8 cellular contexts compared by ENCODE assay signal in genomic region chr9:122498883-122499288, GRCh38. TPM values are rescaled to one million over a fixed set of nuclear protein-coding genes. Genes with fewer than 3 reads are reported as not detected.
A peak's percentile ranks its signal among the peaks of the same experiment; 100 is the strongest.
DNase-seq lines count a peak whose midpoint lies in the region; ATAC-seq, FAIRE-seq and TF ChIP-seq lines count a peak whose summit lies in the region.

No MANE protein-coding gene starts in this region.

- peak; percentile 90 for FAIRE-seq in endothelial cell of umbilical vein (lab: Jason Lieb, UNC)

- intact Hi-C loops in endothelial cell of umbilical vein (cut with micrococcal nuclease), result loop anchor here (1.0 kb wide), 1 partner anchor 311 kb away; no protein-coding TSS in a partner anchor

- no peaks in the 10 kb centered on the region for H3K36me3 ChIP-seq in endothelial cell of umbilical vein (ENCODE audit: control insufficient read depth in 2 of 2, extremely low read depth in 1 of 2, insufficient read depth in 2 of 2, low read length in 2 of 2)

- ATAC-seq in HG02678 (IDR thresholded peaks at IDR 0.05; ENCODE audit: unreplicated experiment) (no peak), HG03521 (IDR thresholded peaks at IDR 0.05; ENCODE audit: unreplicated experiment) (no peak)

- H3K4me2 ChIP-seq in endothelial cell of umbilical vein (ENCODE audit: insufficient read depth, low read length), result no peak overlapping the region

- H3K9me3 ChIP-seq in endothelial cell of umbilical vein (replicated peaks; ENCODE audit: control insufficient read depth, insufficient read depth, low read length), result no peaks in the 10 kb centered on the region

- H3K4me3 ChIP-seq in endothelial cell of umbilical vein (replicated peaks in 1 of 3; ENCODE audit: insufficient read depth in 1 of 3, low read depth in 1 of 3, low read length in 3 of 3), result no peak overlapping the region

- POLR2A ChIA-PET in endothelial cell of umbilical vein (lab: Charles Lee), result no interaction called here

- no peaks in the 10 kb centered on the region for H3K4me1 ChIP-seq in endothelial cell of umbilical vein (ENCODE audit: control insufficient read depth, extremely low read depth, insufficient read depth, low read length)

- peaks cover 4 to 31% of the 10 kb centered on the region in 2 experiments for H3K27me3 ChIP-seq in endothelial cell of umbilical vein (ENCODE audit: control insufficient read depth in 2 of 2, insufficient read depth in 2 of 2, low read length in 2 of 2)

- TF ChIP-seq CTCF in endothelial cell of umbilical vein (IDR thresholded peaks at IDR 0.05; ENCODE audit: extremely low read depth in 1 of 2, insufficient read depth in 1 of 2, low read depth in 1 of 2, low read length in 2 of 2), result peak; percentile 80 to 85

- no peak for TF ChIP-seq POLR2A in endothelial cell of umbilical vein (IDR thresholded peaks at IDR 0.05; ENCODE audit: low read depth, low read length)

- H3K79me2 ChIP-seq in endothelial cell of umbilical vein (ENCODE audit: control insufficient read depth, insufficient read depth, low read length), result no peaks in the 10 kb centered on the region

- CTCF ChIA-PET in endothelial cell of umbilical vein (lab: Charles Lee), result interaction anchor here (0.6 to 4.0 kb wide), 63 partner anchors 9 to 851 kb away, joined by 3 to 52 read pairs (median 4); partner anchors contain the start of genes OR1J1, OR1J2, OR1L6 and OR1N2

- dilution Hi-C loops in endothelial cell of umbilical vein (cut with MboI; ENCODE audit: extremely low pct_ligation_motif_present, low sequenced_read_pairs), result no loop called here

- no peak overlapping the region for H3K27ac ChIP-seq in endothelial cell of umbilical vein (ENCODE audit: insufficient read depth, low read depth, low read length)

- no peaks in the 10 kb centered on the region for H4K20me1 ChIP-seq in endothelial cell of umbilical vein (replicated peaks; ENCODE audit: control insufficient read depth, extremely low read depth, insufficient read depth, low read length)

- no peaks in the 10 kb centered on the region for H3K9me1 ChIP-seq in endothelial cell of umbilical vein (replicated peaks; ENCODE audit: control insufficient read depth, extremely low read depth, insufficient read depth, low read length)

- H2AFZ ChIP-seq in endothelial cell of umbilical vein (ENCODE audit: low read depth, low read length), result no peak overlapping the region

- no peak overlapping the region for H3K9ac ChIP-seq in endothelial cell of umbilical vein (replicated peaks; ENCODE audit: extremely low read depth, insufficient read depth, low read length)

- peak; percentile 17 for DNase-seq in stimulated activated CD4-positive, alpha-beta T cell treated with anti-CD3 and anti-CD28 coated beads, Interleukin-4, amount 100 ng/mL, for 24 hours
- DNase-seq in stimulated activated CD4-positive, alpha-beta T cell treated with anti-CD3 and anti-CD28 coated beads, Interleukin-4, amount 100 ng/mL, for 4 hours, result no peak
- peak; percentile 36 for DNase-seq in HT1080 (ENCODE audit: low read depth)
- DNase-seq in SHP77 treated with DMSO at 0.1 percent for 48 hours (lab: John Stamatoyannopoulos, UW), result peak; percentile 18
- DNase-seq in endothelial cell of umbilical vein (ENCODE audit: low read depth, low spot score), result peak; percentile 56
- peak; percentile 3 for DNase-seq in non-pigmented ciliary epithelial cell (ENCODE audit: low read depth)

- BruUV-seq in endothelial cell of umbilical vein (replicated peaks; lab: Mats Ljungman, UMichigan), result no TSS peak

TF ChIP-seq in endothelial cell of umbilical vein, 7 proteins besides CTCF, POLR2A, EP300 and RAD21:
- TF ChIP-seq JUN (IDR thresholded peaks at IDR 0.05; ENCODE audit: borderline replicate concordance, insufficient read depth, insufficient read length, low read depth) (no peak), GATA2 (IDR thresholded peaks at IDR 0.05; ENCODE audit: insufficient read depth, insufficient read length, low read depth, low read length) (no peak), POLR2AphosphoS5 (IDR thresholded peaks at IDR 0.05; ENCODE audit: insufficient read depth, low read depth, low read length) (no peak), EZH2 (IDR thresholded peaks at IDR 0.05; ENCODE audit: borderline replicate concordance, low read depth, low read length, severe bottlenecking) (no peak), MYC (IDR thresholded peaks at IDR 0.05; ENCODE audit: low read depth, low read length) (no peak), FOS (IDR thresholded peaks at IDR 0.05; ENCODE audit: borderline replicate concordance, insufficient read depth, low read length) (no peak)
- TF ChIP-seq, protein P1, sequence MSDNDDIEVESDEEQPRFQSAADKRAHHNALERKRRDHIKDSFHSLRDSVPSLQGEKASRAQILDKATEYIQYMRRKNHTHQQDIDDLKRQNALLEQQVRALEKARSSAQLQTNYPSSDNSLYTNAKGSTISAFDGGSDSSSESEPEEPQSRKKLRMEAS (IDR thresholded peaks at IDR 0.05; ENCODE audit: insufficient read depth, insufficient read length), result no peak

RNA-seq across cellular contexts. Expression of gene OR1J2, which starts 11.7 kb away (rescaled TPM):
- total RNA-seq in HT1080 (2014; rRNA removed; shearing (Covaris generic)), result 0.17 TPM in 1 of 2 replicates, not detected in the other
- polyA plus RNA-seq in HT1080 (2015; cell fraction: cytosol; rRNA removed), result not detected in 2 replicates
- polyA plus RNA-seq in HT1080 (2015; cell fraction: nucleus; rRNA removed), result not detected in 2 replicates
- total RNA-seq in endothelial cell of umbilical vein, result not detected in 2 replicates
- not detected in 2 replicates for polyA plus RNA-seq in endothelial cell of umbilical vein
- polyA plus RNA-seq in endothelial cell of umbilical vein (2011; cell fraction: cytosol; rRNA removed), result not detected in 2 replicates
- not detected in 2 replicates for polyA plus RNA-seq in endothelial cell of umbilical vein (2011; cell fraction: nucleus; rRNA removed)
- not detected in 2 replicates for polyA plus RNA-seq in endothelial cell of umbilical vein (2012)
- polyA minus RNA-seq in endothelial cell of umbilical vein, result not detected in 2 replicates
- not detected for polyA minus RNA-seq in endothelial cell of umbilical vein (2011; cell fraction: cytosol; rRNA and poly(A)+ RNA removed)
- polyA minus RNA-seq in endothelial cell of umbilical vein (2011; cell fraction: nucleus; rRNA and poly(A)+ RNA removed), result not detected in 2 replicates

RNA-seq across cellular contexts. Expression of gene OR1J4, which starts 20.1 kb away (rescaled TPM):
- total RNA-seq in HT1080 (2014; rRNA removed; shearing (Covaris generic)), result not detected in 2 replicates
- not detected in 2 replicates for polyA plus RNA-seq in HT1080 (2015; cell fraction: cytosol; rRNA removed)
- polyA plus RNA-seq in HT1080 (2015; cell fraction: nucleus; rRNA removed), result not detected in 2 replicates
- not detected in 2 replicates for total RNA-seq in endothelial cell of umbilical vein
- polyA plus RNA-seq in endothelial cell of umbilical vein, result not detected in 2 replicates
- polyA plus RNA-seq in endothelial cell of umbilical vein (2011; cell fraction: cytosol; rRNA removed), result not detected in 2 replicates
- polyA plus RNA-seq in endothelial cell of umbilical vein (2011; cell fraction: nucleus; rRNA removed), result not detected in 2 replicates
- polyA plus RNA-seq in endothelial cell of umbilical vein (2012), result not detected in 2 replicates
- not detected in 2 replicates for polyA minus RNA-seq in endothelial cell of umbilical vein
- not detected for polyA minus RNA-seq in endothelial cell of umbilical vein (2011; cell fraction: cytosol; rRNA and poly(A)+ RNA removed)
- polyA minus RNA-seq in endothelial cell of umbilical vein (2011; cell fraction: nucleus; rRNA and poly(A)+ RNA removed), result not detected in 2 replicates

RNA-seq across cellular contexts. Expression of gene OR1J1, which starts 21.2 kb away (rescaled TPM):
- not detected in 2 replicates for total RNA-seq in HT1080 (2014; rRNA removed; shearing (Covaris generic))
- polyA plus RNA-seq in HT1080 (2015; cell fraction: cytosol; rRNA removed), result not detected in 2 replicates
- polyA plus RNA-seq in HT1080 (2015; cell fraction: nucleus; rRNA removed), result not detected in 2 replicates
- total RNA-seq in endothelial cell of umbilical vein, result not detected in 2 replicates
- polyA plus RNA-seq in endothelial cell of umbilical vein, result not detected in 2 replicates
- polyA plus RNA-seq in endothelial cell of umbilical vein (2011; cell fraction: cytosol; rRNA removed), result not detected in 2 replicates
- polyA plus RNA-seq in endothelial cell of umbilical vein (2011; cell fraction: nucleus; rRNA removed), result not detected in 2 replicates
- polyA plus RNA-seq in endothelial cell of umbilical vein (2012), result not detected in 2 replicates
- not detected in 2 replicates for polyA minus RNA-seq in endothelial cell of umbilical vein
- polyA minus RNA-seq in endothelial cell of umbilical vein (2011; cell fraction: cytosol; rRNA and poly(A)+ RNA removed), result not detected
- not detected in 2 replicates for polyA minus RNA-seq in endothelial cell of umbilical vein (2011; cell fraction: nucleus; rRNA and poly(A)+ RNA removed)

RNA-seq across cellular contexts. Expression of gene OR1N1, which starts 28.2 kb away (rescaled TPM):
- total RNA-seq in HT1080 (2014; rRNA removed; shearing (Covaris generic)), result not detected in 2 replicates
- not detected in 2 replicates for polyA plus RNA-seq in HT1080 (2015; cell fraction: cytosol; rRNA removed)
- not detected in 2 replicates for polyA plus RNA-seq in HT1080 (2015; cell fraction: nucleus; rRNA removed)
- not detected in 2 replicates for total RNA-seq in endothelial cell of umbilical vein
- polyA plus RNA-seq in endothelial cell of umbilical vein, result 0.08 TPM in 1 of 2 replicates, not detected in the other
- not detected in 2 replicates for polyA plus RNA-seq in endothelial cell of umbilical vein (2011; cell fraction: cytosol; rRNA removed)
- 0.15 TPM in 1 of 2 replicates, not detected in the other for polyA plus RNA-seq in endothelial cell of umbilical vein (2011; cell fraction: nucleus; rRNA removed)
- polyA plus RNA-seq in endothelial cell of umbilical vein (2012), result not detected in 2 replicates
- polyA minus RNA-seq in endothelial cell of umbilical vein, result not detected in 2 replicates
- not detected for polyA minus RNA-seq in endothelial cell of umbilical vein (2011; cell fraction: cytosol; rRNA and poly(A)+ RNA removed)
- not detected in 2 replicates for polyA minus RNA-seq in endothelial cell of umbilical vein (2011; cell fraction: nucleus; rRNA and poly(A)+ RNA removed)

RNA-seq across cellular contexts. Expression of gene OR1N2, which starts 54.0 kb away (rescaled TPM):
- not detected in 2 replicates for total RNA-seq in HT1080 (2014; rRNA removed; shearing (Covaris generic))
- polyA plus RNA-seq in HT1080 (2015; cell fraction: cytosol; rRNA removed), result not detected in 2 replicates
- polyA plus RNA-seq in HT1080 (2015; cell fraction: nucleus; rRNA removed), result not detected in 2 replicates
- not detected in 2 replicates for total RNA-seq in endothelial cell of umbilical vein
- not detected in 2 replicates for polyA plus RNA-seq in endothelial cell of umbilical vein
- not detected in 2 replicates for polyA plus RNA-seq in endothelial cell of umbilical vein (2011; cell fraction: cytosol; rRNA removed)
- polyA plus RNA-seq in endothelial cell of umbilical vein (2011; cell fraction: nucleus; rRNA removed), result not detected in 2 replicates
- polyA plus RNA-seq in endothelial cell of umbilical vein (2012), result not detected in 2 replicates
- polyA minus RNA-seq in endothelial cell of umbilical vein, result not detected in 2 replicates
- not detected for polyA minus RNA-seq in endothelial cell of umbilical vein (2011; cell fraction: cytosol; rRNA and poly(A)+ RNA removed)
- polyA minus RNA-seq in endothelial cell of umbilical vein (2011; cell fraction: nucleus; rRNA and poly(A)+ RNA removed), result not detected in 2 replicates

Comparison
In these comparisons a context has a peak if more than half of its experiments do, and no peak if none do; other contexts are left out.
1. DNase-seq: peak in stimulated activated CD4-positive, alpha-beta T cell treated with anti-CD3 and anti-CD28 coated beads, Interleukin-4, amount 100 ng/mL, for 24 hours (single experiment), HT1080 (single experiment), SHP77 treated with DMSO at 0.1 percent for 48 hours (single experiment), endothelial cell of umbilical vein (single experiment) and non-pigmented ciliary epithelial cell (single experiment); none in stimulated activated CD4-positive, alpha-beta T cell treated with anti-CD3 and anti-CD28 coated beads, Interleukin-4, amount 100 ng/mL, for 4 hours (0 of 2).